Comparison of ENCODE assay signal across 14 cellular contexts in genomic region chr7:117269417-117269816, GRCh38. TPM values are rescaled to one million over a fixed set of nuclear protein-coding genes. Genes with fewer than 3 reads are reported as not detected.
DNase-seq lines count a peak whose midpoint lies in the region; ATAC-seq, FAIRE-seq and TF ChIP-seq lines count a peak whose summit lies in the region.
"Had no signal": no experiment of that assay in that cellular context is flagged by ENCODE, and none has a peak within 500 bp of the region (broad histone marks: within the 10 kb centered on the region; RNA-seq: fewer than 3 reads in every experiment).

No MANE protein-coding gene starts in this region.

- POLR2A ChIA-PET in activated CD4-positive, alpha-beta memory T cell treated with anti-CD3 and anti-CD28 coated beads, Interleukin-2, amount 10 ng/mL, durations not matched to agents 7 days and 5 days (lab: Charles Lee) = no interaction called here

- H4K20me1 ChIP-seq in astrocyte (ENCODE audit: insufficient read depth, low read length) (no peaks in the 10 kb centered on the region), keratinocyte (ENCODE audit: control insufficient read depth, extremely low read depth, insufficient read depth, low read length) (no peaks in the 10 kb centered on the region)

- dilution Hi-C loops in keratinocyte (cut with MboI; ENCODE audit: extremely low pct_ligation_motif_present, low sequenced_read_pairs) = no loop called here

- in situ Hi-C loops in ACHN (cut with HindIII; ENCODE audit: low pct_ligation_motif_present, low pct_unique_long_range_greater_than_20kb, low sequenced_read_pairs) = no loop called here

- H3K36me3 Mint-ChIP-seq in astrocyte (ENCODE audit: low read depth, unreplicated experiment) = no peaks in the 10 kb centered on the region
- no peaks in the 10 kb centered on the region for H3K36me3 Mint-ChIP-seq in activated CD4-positive, alpha-beta memory T cell treated with anti-CD3 and anti-CD28 coated beads, Interleukin-2, amount 10 ng/mL, durations not matched to agents 7 days and 5 days (ENCODE audit: low read depth)
- H3K36me3 Mint-ChIP-seq: CD8-positive, alpha-beta memory T cell; T-cell had no signal

- H3K4me3 ChIP-seq in HFF-Myc (replicated peaks; ENCODE audit: low read depth, low read length) (no peak overlapping the region), astrocyte (ENCODE audit: insufficient read depth, low read depth, low read length) (peak overlapping the region; percentile 33), keratinocyte (ENCODE audit: control insufficient read depth in 2 of 3, extremely low read depth in 1 of 3, insufficient read depth in 2 of 3, low read depth in 1 of 3, low read length in 3 of 3) (peak overlapping the region in 2 of 3 experiments; percentile 27 to 30), esophagus squamous epithelium (no peak overlapping the region)

- peak; percentile 60 for DNase-seq in ACHN
- DNase-seq in HFF-Myc (ENCODE audit: extremely low read depth, low read depth) = peak; percentile 79
- DNase-seq in astrocyte (ENCODE audit: low read depth) = peak; percentile 99
- DNase-seq in keratinocyte (ENCODE audit: low read depth, low spot score) = peak; percentile 75
- no peak for DNase-seq in activated CD4-positive, alpha-beta memory T cell treated with anti-CD3 and anti-CD28 coated beads, Interleukin-2, amount 10 ng/mL, durations not matched to agents 7 days and 5 days
- DNase-seq in esophagus squamous epithelium (lab: John Stamatoyannopoulos, UW) = no peak
- DNase-seq in NCI-H446 treated with DMSO at 0.1 percent for 48 hours (lab: John Stamatoyannopoulos, UW) = no peak
- DNase-seq: activated CD8-positive, alpha-beta memory T cell treated with anti-CD3 and anti-CD28 coated beads, Interleukin-2, amount 50 U/mL, for 4 hours; CD8-positive, alpha-beta memory T cell; NCI-H2081; T-cell had no signal

- H3K27me3 ChIP-seq in astrocyte (ENCODE audit: insufficient read depth, low read length) (no peaks in the 10 kb centered on the region), keratinocyte (ENCODE audit: control insufficient read depth, extremely low read depth, insufficient read depth, low read length) (no peaks in the 10 kb centered on the region), esophagus squamous epithelium (peaks cover 0 to 7% (median 0%) of the 10 kb centered on the region in 4 donors)

- FAIRE-seq in astrocyte (lab: Jason Lieb, UNC) (peak; percentile 100), keratinocyte (lab: Jason Lieb, UNC) (peak; percentile 99)
- FAIRE-seq: H1, islet of Langerhans had no signal

- TF ChIP-seq POLR2A in esophagus squamous epithelium (IDR thresholded peaks at IDR 0.05) = no peak

- no peak for ATAC-seq in HG03460 (IDR thresholded peaks at IDR 0.05; ENCODE audit: unreplicated experiment)
- ATAC-seq: T-cell had no signal

- H3K4me1 ChIP-seq in astrocyte (ENCODE audit: insufficient read depth, low read length) (peaks cover 19% of the 10 kb centered on the region), keratinocyte (ENCODE audit: control insufficient read depth, extremely low read depth, insufficient read depth, low read length) (peaks cover 30% of the 10 kb centered on the region), esophagus squamous epithelium (peaks cover 0 to 10% (median 3%) of the 10 kb centered on the region in 3 donors)

- H3K9me3 ChIP-seq in astrocyte (ENCODE audit: insufficient read depth, low read depth, low read length) (no peaks in the 10 kb centered on the region), keratinocyte (ENCODE audit: control insufficient read depth, low read depth, low read length) (no peaks in the 10 kb centered on the region), esophagus squamous epithelium (no peaks in the 10 kb centered on the region)

- TF ChIP-seq CTCF in HFF-Myc (IDR thresholded peaks at IDR 0.05; ENCODE audit: low read depth, low read length, missing control alignments) = no peak
- TF ChIP-seq CTCF in astrocyte (IDR thresholded peaks at IDR 0.05; ENCODE audit: insufficient read depth, low read depth, low read length) = no peak
- TF ChIP-seq CTCF in keratinocyte (optimal IDR thresholded peaks at IDR 0.05 in 1 of 3, IDR thresholded peaks at IDR 0.05 in 1 of 3, conservative IDR thresholded peaks at IDR 0.05 in 1 of 3; ENCODE audit: extremely low read depth in 1 of 3, insufficient read depth in 2 of 3, low read length in 3 of 3) = no peak
- no peak for TF ChIP-seq CTCF in esophagus squamous epithelium (IDR thresholded peaks at IDR 0.05)

- H3K27ac ChIP-seq in astrocyte (ENCODE audit: low read depth, low read length) = peak overlapping the region; percentile 97
- H3K27ac ChIP-seq in keratinocyte (ENCODE audit: control insufficient read depth, insufficient read depth, low read length) = peak overlapping the region; percentile 94
- no peak overlapping the region for H3K27ac ChIP-seq in esophagus squamous epithelium

- H3K27ac Mint-ChIP-seq in astrocyte (ENCODE audit: unreplicated experiment) = peak overlapping the region; percentile 98
- no peak overlapping the region for H3K27ac Mint-ChIP-seq in activated CD4-positive, alpha-beta memory T cell treated with anti-CD3 and anti-CD28 coated beads, Interleukin-2, amount 10 ng/mL, durations not matched to agents 7 days and 5 days
- H3K27ac Mint-ChIP-seq: CD8-positive, alpha-beta memory T cell; T-cell had no signal

- no peak overlapping the region for H3K4me3 Mint-ChIP-seq in astrocyte (ENCODE audit: unreplicated experiment)
- no peak overlapping the region for H3K4me3 Mint-ChIP-seq in activated CD4-positive, alpha-beta memory T cell treated with anti-CD3 and anti-CD28 coated beads, Interleukin-2, amount 10 ng/mL, durations not matched to agents 7 days and 5 days
- H3K4me3 Mint-ChIP-seq: CD8-positive, alpha-beta memory T cell; T-cell had no signal

- peak overlapping the region; percentile 74 for H3K4me2 ChIP-seq in astrocyte (ENCODE audit: low read length)
- H3K4me2 ChIP-seq in keratinocyte (ENCODE audit: control insufficient read depth, extremely low read depth, insufficient read depth, low read depth, low read length) = peak overlapping the region; percentile 70

- H3K4me1 Mint-ChIP-seq in astrocyte (ENCODE audit: low read depth, unreplicated experiment) = peaks cover 15% of the 10 kb centered on the region
- no peaks in the 10 kb centered on the region for H3K4me1 Mint-ChIP-seq in activated CD4-positive, alpha-beta memory T cell treated with anti-CD3 and anti-CD28 coated beads, Interleukin-2, amount 10 ng/mL, durations not matched to agents 7 days and 5 days
- H3K4me1 Mint-ChIP-seq: CD8-positive, alpha-beta memory T cell; T-cell had no signal

- no peaks in the 10 kb centered on the region for H3K27me3 Mint-ChIP-seq in astrocyte (ENCODE audit: low read depth, unreplicated experiment)
- peaks cover 3% of the 10 kb centered on the region for H3K27me3 Mint-ChIP-seq in activated CD4-positive, alpha-beta memory T cell treated with anti-CD3 and anti-CD28 coated beads, Interleukin-2, amount 10 ng/mL, durations not matched to agents 7 days and 5 days

- H3K79me2 ChIP-seq in astrocyte (ENCODE audit: insufficient read depth, low read length) (no peaks in the 10 kb centered on the region), keratinocyte (ENCODE audit: control insufficient read depth, insufficient read depth, low read length) (no peaks in the 10 kb centered on the region)

- intact Hi-C loops in esophagus squamous epithelium (cut with DNase I) = no loop called here

- peak overlapping the region; percentile 79 for H3K9ac ChIP-seq in astrocyte (ENCODE audit: low read length)
- H3K9ac ChIP-seq in keratinocyte (ENCODE audit: control insufficient read depth, extremely low read depth, insufficient read depth, low read length) = peak overlapping the region; percentile 15

- no peaks in the 10 kb centered on the region for H3K9me1 ChIP-seq in keratinocyte (ENCODE audit: control insufficient read depth, extremely low read depth, insufficient read depth, low read length)

- CTCF ChIA-PET in activated CD4-positive, alpha-beta memory T cell treated with anti-CD3 and anti-CD28 coated beads, Interleukin-2, amount 10 ng/mL, durations not matched to agents 7 days and 5 days (lab: Charles Lee) = no interaction called here

- H2AFZ ChIP-seq in astrocyte (ENCODE audit: low read depth, low read length) (no peak overlapping the region), keratinocyte (ENCODE audit: control insufficient read depth, low read length) (no peak overlapping the region)

- no peaks in the 10 kb centered on the region for H3K9me3 Mint-ChIP-seq in astrocyte (ENCODE audit: unreplicated experiment)
- H3K9me3 Mint-ChIP-seq in activated CD4-positive, alpha-beta memory T cell treated with anti-CD3 and anti-CD28 coated beads, Interleukin-2, amount 10 ng/mL, durations not matched to agents 7 days and 5 days = no peaks in the 10 kb centered on the region

- WGBS in esophagus squamous epithelium, 2 donors = 20 to 35% methylated on average over 5 of the region's 5 CpGs

- no peaks in the 10 kb centered on the region for H3K36me3 ChIP-seq in astrocyte (ENCODE audit: insufficient read depth, low read length)
- no peaks in the 10 kb centered on the region for H3K36me3 ChIP-seq in keratinocyte (ENCODE audit: control insufficient read depth in 2 of 2, extremely low read depth in 1 of 2, insufficient read depth in 2 of 2, low read length in 2 of 2)
- no peaks in the 10 kb centered on the region for H3K36me3 ChIP-seq in esophagus squamous epithelium

RNA-seq across cellular contexts. Expression of gene WNT2, which starts 53.4 kb away (rescaled TPM):
- total RNA-seq in astrocyte (0.07 and 0.24 TPM in 2 replicates), esophagus squamous epithelium (not detected)
- not detected in 3 replicates for polyA plus RNA-seq in keratinocyte
- not detected for polyA plus RNA-seq in keratinocyte (2011; ENCODE audit: low read depth)
- polyA plus RNA-seq in keratinocyte (2011; cell fraction: cytosol; rRNA removed) = not detected in 2 replicates
- not detected in 2 replicates for polyA plus RNA-seq in keratinocyte (2011; cell fraction: nucleus; rRNA removed)
- not detected in 2 replicates for polyA plus RNA-seq in keratinocyte (2012; ENCODE audit: low replicate concordance)
- not detected in 3 replicates for polyA minus RNA-seq in keratinocyte
- not detected for polyA minus RNA-seq in keratinocyte (2011; cell fraction: cytosol; rRNA and poly(A)+ RNA removed)
- polyA minus RNA-seq in keratinocyte (2011; cell fraction: nucleus; rRNA and poly(A)+ RNA removed) = not detected in 2 replicates
- not detected for total RNA-seq in activated CD4-positive, alpha-beta memory T cell treated with anti-CD3 and anti-CD28 coated beads, Interleukin-2, amount 10 ng/mL, durations not matched to agents 7 days and 5 days
- total RNA-seq: CD8-positive, alpha-beta memory T cell; H1; T-cell had no signal
- polyA plus RNA-seq: CD8-positive, alpha-beta memory T cell; H1 had no signal

Comparison
In these comparisons a context has a peak if more than half of its experiments do, and no peak if none do; other contexts are left out.
1. DNase-seq: peak in ACHN (single experiment), HFF-Myc (single experiment), astrocyte (single experiment) and keratinocyte (single experiment); none in activated CD4-positive, alpha-beta memory T cell treated with anti-CD3 and anti-CD28 coated beads, Interleukin-2, amount 10 ng/mL, durations not matched to agents 7 days and 5 days (single experiment), esophagus squamous epithelium (single experiment) and NCI-H446 treated with DMSO at 0.1 percent for 48 hours (single experiment).
2. H3K4me3 ChIP-seq: peak in astrocyte (single experiment) and keratinocyte (2 of 3); none in HFF-Myc (single experiment) and esophagus squamous epithelium (0 of 4).
3. H3K27ac ChIP-seq: peak in astrocyte (single experiment) and keratinocyte (single experiment); none in esophagus squamous epithelium (0 of 4).